18 cellular contexts compared by ENCODE assay signal in the genomic region with DNA sequence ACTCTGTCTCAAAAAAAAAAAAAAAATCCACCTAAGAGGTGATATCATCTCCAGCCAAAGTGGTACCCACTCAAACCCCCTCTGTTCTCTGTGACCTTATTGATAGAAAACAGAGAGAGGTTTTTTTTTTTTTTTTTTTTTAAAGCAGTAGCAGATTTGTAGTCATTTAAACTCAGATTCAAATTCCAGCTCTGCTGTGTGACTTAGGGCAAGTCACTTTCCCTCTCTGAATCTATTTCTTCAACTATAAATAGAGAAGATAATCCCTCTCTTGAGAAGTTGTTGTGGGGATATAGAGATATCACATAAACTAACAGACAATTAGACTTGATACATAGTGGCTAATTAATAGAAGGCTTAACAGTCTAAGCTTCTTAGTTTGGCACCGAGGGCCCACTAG. TPM values are rescaled to one million over a fixed set of nuclear protein-coding genes. Genes with fewer than 3 reads are reported as not detected.
DNase-seq lines count a peak whose midpoint lies in the region; ATAC-seq and TF ChIP-seq lines count a peak whose summit lies in the region.
"Had no signal": no experiment of that assay in that cellular context is flagged by ENCODE, and none has a peak within 500 bp of the region (broad histone marks: within the 10 kb centered on the region; RNA-seq: fewer than 3 reads in every experiment).

No MANE protein-coding gene starts in this region.

- DNase-seq in NCI-H82 treated with DMSO at 0.1 percent for 48 hours (lab: John Stamatoyannopoulos, UW; ENCODE audit: unreplicated experiment) (peak; percentile 43), osteoblast (ENCODE audit: insufficient read length, low spot score, missing footprints) (peak; percentile 44), SKM-1 treated with dmso at 0.1 percent for 144 hours (lab: John Stamatoyannopoulos, UW; ENCODE audit: unreplicated experiment) (no peak), NCI-H146 (lab: John Stamatoyannopoulos, UW) (no peak)
- no peak for DNase-seq in stimulated activated naive B cell treated with anti-CD40 and anti-IgM and Interleukin-4, amounts not matched to agents 10 μg/mL and 1 μg/mL and 100 μg/mL, for 72 hours
- DNase-seq: 8988T; ACHN; BE2C; C1 segment of cervical spinal cord; CD4-positive, alpha-beta memory T cell; CD4-positive, CD25-positive, alpha-beta regulatory T cell; CD8-positive, alpha-beta memory T cell; COR-L47; DMS79 treated with DMSO at 0.1 percent for 48 hours; GF-D8 had no signal

- no peak overlapping the region for H2AFZ ChIP-seq in osteoblast (ENCODE audit: low read length)

- H3K4me3 Mint-ChIP-seq in stimulated activated naive B cell treated with anti-CD40 and anti-IgM and Interleukin-4, amounts not matched to agents 10 μg/mL and 1 μg/mL and 100 μg/mL, for 72 hours = no peak overlapping the region
- H3K4me3 Mint-ChIP-seq: CD14-positive monocyte; CD4-positive, alpha-beta memory T cell; CD4-positive, CD25-positive, alpha-beta regulatory T cell; CD8-positive, alpha-beta memory T cell had no signal

- H3K4me2 ChIP-seq in osteoblast (ENCODE audit: insufficient read depth, low read length) = no peak overlapping the region
- H3K4me2 ChIP-seq: BLaER1 had no signal

- no peaks in the 10 kb centered on the region for H3K9me3 Mint-ChIP-seq in stimulated activated naive B cell treated with anti-CD40 and anti-IgM and Interleukin-4, amounts not matched to agents 10 μg/mL and 1 μg/mL and 100 μg/mL, for 72 hours
- H3K9me3 Mint-ChIP-seq: CD4-positive, alpha-beta memory T cell; CD8-positive, alpha-beta memory T cell had no signal

- CTCF ChIA-PET in HEK293 (lab: Yijun Ruan, JAX) = interaction anchor here (0.6 to 1.6 kb wide), 2 partner anchors 10 to 152 kb away, joined by 4 to 6 read pairs; no protein-coding TSS in a partner anchor

- POLR2A ChIA-PET in HEK293 (lab: Yijun Ruan, JAX) = no interaction called here

- H3K4me3 ChIP-seq in HEK293 (ENCODE audit: low read depth, low read length) (no peak overlapping the region), osteoblast (ENCODE audit: insufficient read depth, low read length) (no peak overlapping the region)
- H3K4me3 ChIP-seq: BLaER1 had no signal

- no peak for ATAC-seq in stimulated activated naive B cell treated with anti-CD40 and anti-IgM and Interleukin-4, amounts not matched to agents 10 μg/mL and 1 μg/mL and 100 μg/mL, for 72 hours (replicated peaks)

- no peak for TF ChIP-seq CTCF in HEK293 (tag by site-specific recombination; IDR thresholded peaks at IDR 0.05)
- TF ChIP-seq CTCF in osteoblast (IDR thresholded peaks at IDR 0.05; ENCODE audit: extremely low read depth, low read depth, low read length) = no peak

- H3K27ac Mint-ChIP-seq in stimulated activated naive B cell treated with anti-CD40 and anti-IgM and Interleukin-4, amounts not matched to agents 10 μg/mL and 1 μg/mL and 100 μg/mL, for 72 hours = no peak overlapping the region
- H3K27ac Mint-ChIP-seq: CD4-positive, alpha-beta memory T cell; CD4-positive, CD25-positive, alpha-beta regulatory T cell; CD8-positive, alpha-beta memory T cell had no signal

- no peaks in the 10 kb centered on the region for H3K36me3 Mint-ChIP-seq in stimulated activated naive B cell treated with anti-CD40 and anti-IgM and Interleukin-4, amounts not matched to agents 10 μg/mL and 1 μg/mL and 100 μg/mL, for 72 hours
- H3K36me3 Mint-ChIP-seq: CD14-positive monocyte; CD4-positive, alpha-beta memory T cell; CD4-positive, CD25-positive, alpha-beta regulatory T cell; CD8-positive, alpha-beta memory T cell had no signal

- no peaks in the 10 kb centered on the region for H3K36me3 ChIP-seq in HEK293 (ENCODE audit: control insufficient read depth in 2 of 2, insufficient read depth in 1 of 2, low read length in 2 of 2)
- H3K36me3 ChIP-seq in osteoblast (ENCODE audit: insufficient read depth, low read length) = no peaks in the 10 kb centered on the region
- H3K36me3 ChIP-seq: BE2C, BLaER1 had no signal

- no peaks in the 10 kb centered on the region for H3K9me3 ChIP-seq in HEK293 (ENCODE audit: control insufficient read depth, insufficient read depth, low read depth, low read length)
- no peaks in the 10 kb centered on the region for H3K9me3 ChIP-seq in osteoblast (ENCODE audit: low read depth, low read length)
- H3K9me3 ChIP-seq: BE2C, BLaER1 had no signal

- H4K20me1 ChIP-seq in osteoblast (ENCODE audit: insufficient read depth, low read length) = no peaks in the 10 kb centered on the region
- H4K20me1 ChIP-seq: BLaER1 had no signal

- H3K4me1 ChIP-seq in HEK293 (ENCODE audit: control insufficient read depth, insufficient read depth, low read length) (no peaks in the 10 kb centered on the region), osteoblast (ENCODE audit: insufficient read depth, low read length) (no peaks in the 10 kb centered on the region)
- H3K4me1 ChIP-seq: BE2C, BLaER1 had no signal

- H3K4me1 Mint-ChIP-seq in stimulated activated naive B cell treated with anti-CD40 and anti-IgM and Interleukin-4, amounts not matched to agents 10 μg/mL and 1 μg/mL and 100 μg/mL, for 72 hours = no peaks in the 10 kb centered on the region
- H3K4me1 Mint-ChIP-seq: CD14-positive monocyte; CD4-positive, alpha-beta memory T cell; CD4-positive, CD25-positive, alpha-beta regulatory T cell; CD8-positive, alpha-beta memory T cell had no signal

- H3K27ac ChIP-seq in HEK293 (ENCODE audit: extremely low read depth, low read depth, low read length) = no peak overlapping the region
- no peak overlapping the region for H3K27ac ChIP-seq in osteoblast (ENCODE audit: low read depth, low read length)
- H3K27ac ChIP-seq: BLaER1 had no signal

- H3K27me3 ChIP-seq in osteoblast (ENCODE audit: insufficient read depth, low read length) = peaks cover 31% of the 10 kb centered on the region
- H3K27me3 ChIP-seq: BE2C, BLaER1 had no signal

- H3K27me3 Mint-ChIP-seq in stimulated activated naive B cell treated with anti-CD40 and anti-IgM and Interleukin-4, amounts not matched to agents 10 μg/mL and 1 μg/mL and 100 μg/mL, for 72 hours = peaks cover 11 to 19% of the 10 kb centered on the region in 2 donors

- no peaks in the 10 kb centered on the region for H3K79me2 ChIP-seq in osteoblast (ENCODE audit: insufficient read depth, low read length)

TF ChIP-seq in HEK293, 187 proteins besides CTCF, POLR2A, EP300 and RAD21:
- TF ChIP-seq, protein P1, sequence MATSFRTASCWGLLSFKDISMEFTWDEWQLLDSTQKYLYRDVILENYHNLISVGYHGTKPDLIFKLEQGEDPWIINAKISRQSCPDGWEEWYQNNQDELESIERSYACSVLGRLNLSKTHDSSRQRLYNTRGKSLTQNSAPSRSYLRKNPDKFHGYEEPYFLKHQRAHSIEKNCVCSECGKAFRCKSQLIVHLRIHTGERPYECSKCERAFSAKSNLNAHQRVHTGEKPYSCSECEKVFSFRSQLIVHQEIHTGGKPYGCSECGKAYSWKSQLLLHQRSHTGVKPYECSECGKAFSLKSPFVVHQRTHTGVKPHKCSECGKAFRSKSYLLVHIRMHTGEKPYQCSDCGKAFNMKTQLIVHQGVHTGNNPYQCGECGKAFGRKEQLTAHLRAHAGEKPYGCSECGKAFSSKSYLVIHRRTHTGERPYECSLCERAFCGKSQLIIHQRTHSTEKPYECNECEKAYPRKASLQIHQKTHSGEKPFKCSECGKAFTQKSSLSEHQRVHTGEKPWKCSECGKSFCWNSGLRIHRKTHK (tag by site-specific recombination; IDR thresholded peaks at IDR 0.05) = no peak
- TF ChIP-seq ZNF768 (tag by site-specific recombination; IDR thresholded peaks at IDR 0.05) = 0 out of 2 replicates have a peak, but pooled peaks have one; percentile 69

RNA-seq across cellular contexts. Expression of gene NKAIN1, which starts 48.4 kb away (rescaled TPM):
- total RNA-seq in osteoblast = not detected in 2 replicates
- total RNA-seq: CD4-positive, alpha-beta memory T cell; CD4-positive, CD25-positive, alpha-beta regulatory T cell; CD8-positive, alpha-beta memory T cell had no signal

Comparison
In these comparisons a context has a peak if more than half of its experiments do, and no peak if none do; other contexts are left out.
1. DNase-seq: peak in NCI-H82 treated with DMSO at 0.1 percent for 48 hours (single experiment) and osteoblast (single experiment); none in stimulated activated naive B cell treated with anti-CD40 and anti-IgM and Interleukin-4, amounts not matched to agents 10 μg/mL and 1 μg/mL and 100 μg/mL, for 72 hours (single experiment), SKM-1 treated with dmso at 0.1 percent for 144 hours (single experiment) and NCI-H146 (single experiment).